ENCODE assay signal across 1 cellular context in the genomic region with DNA sequence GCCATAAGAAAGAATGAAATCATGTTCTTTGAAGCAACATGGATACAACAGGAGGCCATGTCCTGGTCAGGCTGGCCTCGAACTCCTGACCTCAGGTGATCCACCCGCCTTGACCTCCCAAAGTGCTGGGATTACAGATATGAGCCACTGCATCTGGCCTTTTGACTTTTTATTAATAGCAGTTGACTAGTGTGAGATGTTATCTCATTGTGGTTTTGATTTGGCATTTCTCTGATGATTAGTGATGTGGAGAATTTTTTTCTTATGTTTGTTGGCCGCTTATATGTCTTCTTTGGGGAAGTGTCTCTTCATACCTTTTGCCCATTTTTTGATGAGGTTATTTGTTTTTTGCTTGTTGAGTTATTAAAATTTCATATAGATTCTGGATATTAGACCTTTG.
A peak's percentile ranks its signal among the peaks of the same experiment; 100 is the strongest.
TF ChIP-seq lines count a peak whose summit lies in the region.

No MANE protein-coding gene starts in this region.

TF ChIP-seq in SK-N-SH, 30 proteins besides CTCF, POLR2A, EP300 and RAD21 (continued from another document):
- TF ChIP-seq PBX3 (IDR thresholded peaks at IDR 0.05) (peak; percentile 91), MAX (IDR thresholded peaks at IDR 0.05; ENCODE audit: low read depth) (no peak)
